1 cellular context compared by ENCODE assay signal in genomic region chr16:89709166-89709565, GRCh38.
TF ChIP-seq lines count a peak whose summit lies in the region.

No MANE protein-coding gene starts in this region.

TF ChIP-seq in K562, 482 proteins besides CTCF, POLR2A, EP300 and RAD21:
- TF ChIP-seq ZNF165 (CRISPR knock-in tag; IDR thresholded peaks at IDR 0.05; ENCODE audit: borderline replicate concordance) (no peak), ILF3 (IDR thresholded peaks at IDR 0.05; ENCODE audit: borderline replicate concordance) (no peak), KDM5B (IDR thresholded peaks at IDR 0.05; ENCODE audit: insufficient replicate concordance, low read depth, low read length) (peak; percentile 2), ZC3H11A (IDR thresholded peaks at IDR 0.05; ENCODE audit: low read depth, low read length) (no peak), RREB1 (CRISPR knock-in tag; IDR thresholded peaks at IDR 0.05) (no peak)
